23 cellular contexts compared by ENCODE assay signal in genomic region chr3:104286645-104287044, GRCh38.
"Had no signal": no experiment of that assay in that cellular context is flagged by ENCODE, and none has a peak within 500 bp of the region (broad histone marks: within the 10 kb centered on the region; RNA-seq: fewer than 3 reads in every experiment).

No MANE protein-coding gene starts in this region.

- H3K27ac Mint-ChIP-seq: natural killer cell; stimulated activated naive B cell treated with anti-CD40 and anti-IgM and Interleukin-4, amounts not matched to agents 10 μg/mL and 1 μg/mL and 100 μg/mL, for 72 hours; stimulated activated naive CD8-positive, alpha-beta T cell treated with anti-CD3 and anti-CD28 coated beads, Interleukin-15, amount 100 ng/mL, for 72 hours had no signal

- H3K36me3 ChIP-seq: esophagus muscularis mucosa, gastroesophageal sphincter, spleen, tibial nerve, upper lobe of right lung, vagina had no signal

- H3K4me3 Mint-ChIP-seq: natural killer cell; neural crest cell; stimulated activated naive B cell treated with anti-CD40 and anti-IgM and Interleukin-4, amounts not matched to agents 10 μg/mL and 1 μg/mL and 100 μg/mL, for 72 hours; stimulated activated naive CD8-positive, alpha-beta T cell treated with anti-CD3 and anti-CD28 coated beads, Interleukin-15, amount 100 ng/mL, for 72 hours had no signal

- DNase-seq: effector memory CD4-positive, alpha-beta T cell; glutamatergic neuron; islet precursor cell; mammary epithelial cell; mucosa of descending colon; natural killer cell; posterior cingulate gyrus; spleen; stimulated activated CD4-positive, alpha-beta T cell treated with anti-CD3 and anti-CD28 coated beads, Interleukin-15, amount 100 ng/mL, for 24 hours; stimulated activated CD4-positive, alpha-beta T cell treated with anti-CD3 and anti-CD28 coated beads, Interleukin-1b, Interleukin-23, amount 100 ng/mL, for 48 hours; stimulated activated CD4-positive, alpha-beta T cell treated with anti-CD3 and anti-CD28 coated beads, Interleukin-4, amount 100 ng/mL, for 24 hours; stimulated activated naive B cell treated with anti-CD40 and anti-IgM and Interleukin-4, amounts not matched to agents 10 μg/mL and 1 μg/mL and 100 μg/mL, for 72 hours; stimulated activated naive CD8-positive, alpha-beta T cell treated with anti-CD3 and anti-CD28 coated beads, Interleukin-15, amount 100 ng/mL, for 72 hours; testis; upper lobe of right lung had no signal

- H3K4me1 ChIP-seq: testis, upper lobe of right lung, vagina had no signal

- H3K36me3 Mint-ChIP-seq: stimulated activated naive B cell treated with anti-CD40 and anti-IgM and Interleukin-4, amounts not matched to agents 10 μg/mL and 1 μg/mL and 100 μg/mL, for 72 hours had no signal

- H3K4me3 ChIP-seq: esophagus muscularis mucosa, gastroesophageal sphincter, mucosa of descending colon, spleen, testis, tibial nerve, upper lobe of right lung, vagina had no signal

- ATAC-seq: gastroesophageal sphincter; left lobe of liver; mucosa of descending colon; natural killer cell; sciatic nerve; stimulated activated naive B cell treated with anti-CD40 and anti-IgM and Interleukin-4, amounts not matched to agents 10 μg/mL and 1 μg/mL and 100 μg/mL, for 72 hours; stimulated activated naive CD8-positive, alpha-beta T cell treated with anti-CD3 and anti-CD28 coated beads, Interleukin-15, amount 100 ng/mL, for 72 hours; upper lobe of right lung had no signal

- H3K27ac ChIP-seq: epithelial cell of prostate, esophagus muscularis mucosa, gastroesophageal sphincter, spleen, testis, tibial nerve, upper lobe of right lung, vagina had no signal

- H3K27me3 ChIP-seq: esophagus muscularis mucosa, gastroesophageal sphincter, spleen, testis, tibial nerve, upper lobe of right lung, vagina had no signal

- H3K4me1 Mint-ChIP-seq: natural killer cell had no signal

- H3K27me3 Mint-ChIP-seq: stimulated activated naive B cell treated with anti-CD40 and anti-IgM and Interleukin-4, amounts not matched to agents 10 μg/mL and 1 μg/mL and 100 μg/mL, for 72 hours; stimulated activated naive CD8-positive, alpha-beta T cell treated with anti-CD3 and anti-CD28 coated beads, Interleukin-15, amount 100 ng/mL, for 72 hours had no signal
